8 cellular contexts compared by ENCODE assay signal in genomic region chr12:2890388-2891239, GRCh38. TPM values are rescaled to one million over a fixed set of nuclear protein-coding genes. Genes with fewer than 3 reads are reported as not detected.
DNase-seq lines count a peak whose midpoint lies in the region; ATAC-seq and TF ChIP-seq lines count a peak whose summit lies in the region.

Gene TULP3 (plus strand): TSS chr12:2890891. CDS start chr12:2890948, 57 bp downstream.

- peak; percentile 76 for TF ChIP-seq POLR2A in right lobe of liver (IDR thresholded peaks at IDR 0.05)

- H3K4me3 ChIP-seq in duodenal mucosa (ENCODE audit: low read depth in 1 of 2, low read length in 2 of 2) (peak within 1 kb of the TSS; percentile 88 to 96), right lobe of liver (peak within 1 kb of the TSS; percentile 72 to 97 (median 95))

- WGBS in right lobe of liver (ENCODE audit: insufficient coverage, low coverage, low lambda C conversion rate, missing lambda C conversion rate) = 0% methylated on average over 9 of the region's 83 CpGs

- H3K27me3 Mint-ChIP-seq in CD14-positive monocyte (ENCODE audit: low read depth in 3 of 3) = peaks cover 4 to 13% (median 11%) of the 10 kb centered on the region in 3 donors
- H3K27me3 Mint-ChIP-seq in activated CD4-positive, alpha-beta memory T cell treated with anti-CD3 and anti-CD28 coated beads for 36 hours = no peaks in the 10 kb centered on the region

- DNase-seq in CD14-positive monocyte (ENCODE audit: low spot score) (peak; percentile 97), NCI-H748 treated with DMSO at 0.1 percent for 48 hours (lab: John Stamatoyannopoulos, UW) (peak; percentile 83), right lobe of liver (peak; percentile 99)
- peak; percentile 99 for DNase-seq in activated CD4-positive, alpha-beta memory T cell treated with anti-CD3 and anti-CD28 coated beads for 36 hours
- DNase-seq in stimulated activated CD4-positive, alpha-beta T cell treated with anti-CD3 and anti-CD28 coated beads, Interleukin-4, amount 100 ng/mL, for 4 hours = peak; percentile 97

- no peaks in the 10 kb centered on the region for H3K9me3 ChIP-seq in duodenal mucosa (ENCODE audit: control insufficient read depth in 1 of 2, low read length in 2 of 2)
- H3K9me3 ChIP-seq in right lobe of liver = no peaks in the 10 kb centered on the region

- TF ChIP-seq CTCF in CD14-positive monocyte (IDR thresholded peaks at IDR 0.05) (peak; percentile 11), right lobe of liver (IDR thresholded peaks at IDR 0.05) (peak in 1 of 4 donors; percentile 13)

- H3K36me3 ChIP-seq in duodenal mucosa (ENCODE audit: control insufficient read depth in 1 of 2, insufficient read depth in 2 of 2, low read length in 2 of 2) (no peaks in the 10 kb centered on the region), right lobe of liver (no peaks in the 10 kb centered on the region)

- CTCF ChIA-PET in activated CD4-positive, alpha-beta memory T cell treated with anti-CD3 and anti-CD28 coated beads for 36 hours (lab: Charles Lee) = interaction anchor here (0.6 to 3.2 kb wide), 8 partner anchors 12 to 227 kb away, joined by 3 to 10 read pairs (median 5); partner anchors contain the start of genes FOXM1 and RHNO1

- peak; percentile 97 for ATAC-seq in GM19372 (IDR thresholded peaks at IDR 0.05; ENCODE audit: low read depth, unreplicated experiment)
- peak; percentile 76 for ATAC-seq in HG03558 (IDR thresholded peaks at IDR 0.05; ENCODE audit: extremely low read depth, unreplicated experiment)
- ATAC-seq in right lobe of liver = peak; percentile 93 to 99 (median 98)

- peaks cover 15 to 18% of the 10 kb centered on the region in 2 donors for H3K36me3 Mint-ChIP-seq in CD14-positive monocyte
- H3K36me3 Mint-ChIP-seq in activated CD4-positive, alpha-beta memory T cell treated with anti-CD3 and anti-CD28 coated beads for 36 hours = peaks cover 17% of the 10 kb centered on the region

- peak within 1 kb of the TSS; percentile 95 to 96 for H3K4me3 Mint-ChIP-seq in CD14-positive monocyte
- H3K4me3 Mint-ChIP-seq in activated CD4-positive, alpha-beta memory T cell treated with anti-CD3 and anti-CD28 coated beads for 36 hours = peak within 1 kb of the TSS; percentile 80

- POLR2A ChIA-PET in activated CD4-positive, alpha-beta memory T cell treated with anti-CD3 and anti-CD28 coated beads for 36 hours (lab: Charles Lee) = interaction anchor here (1.2 to 2.1 kb wide), 3 partner anchors 10 to 23 kb away, joined by 5 to 6 read pairs (median 6); partner anchors contain the start of genes FOXM1 and RHNO1

- intact Hi-C loops in CD14-positive monocyte (cut with micrococcal nuclease) (loop anchor here in 1 of 2 donors (2.0 kb wide), 1 partner anchor 14 kb away; the partner anchor contains the start of genes FOXM1 and RHNO1), right lobe of liver (cut with DNase I) (no loop called here)
- intact Hi-C loops in activated CD4-positive, alpha-beta memory T cell treated with anti-CD3 and anti-CD28 coated beads for 36 hours (cut with micrococcal nuclease) = loop anchor here (1.0 kb wide), 2 partner anchors 13 to 78 kb away; partner anchors contain the start of genes FOXM1, ITFG2 and RHNO1

- H3K9ac ChIP-seq in duodenal mucosa (ENCODE audit: low read depth in 1 of 2, low read length in 2 of 2) = peak within 1 kb of the TSS; percentile 70 to 86

- peak within 1 kb of the TSS; percentile 86 for H3K27ac ChIP-seq in duodenal mucosa (ENCODE audit: low read depth, low read length)
- H3K27ac ChIP-seq in right lobe of liver = peak within 1 kb of the TSS; percentile 89 to 98 (median 91)

- peaks cover 13% of the 10 kb centered on the region for H3K4me1 Mint-ChIP-seq in CD14-positive monocyte
- peaks cover 32% of the 10 kb centered on the region for H3K4me1 Mint-ChIP-seq in activated CD4-positive, alpha-beta memory T cell treated with anti-CD3 and anti-CD28 coated beads for 36 hours (ENCODE audit: low read depth)

- peak within 1 kb of the TSS; percentile 59 to 91 (median 77) for H3K27ac Mint-ChIP-seq in CD14-positive monocyte
- peak within 1 kb of the TSS; percentile 86 for H3K27ac Mint-ChIP-seq in activated CD4-positive, alpha-beta memory T cell treated with anti-CD3 and anti-CD28 coated beads for 36 hours

- H3K4me1 ChIP-seq in duodenal mucosa (ENCODE audit: control insufficient read depth in 1 of 2, insufficient read depth in 2 of 2, low read length in 2 of 2) (peaks cover 0 to 12% of the 10 kb centered on the region in 2 donors), right lobe of liver (no peaks in the 10 kb centered on the region)

- no peaks in the 10 kb centered on the region for H3K9me3 Mint-ChIP-seq in CD14-positive monocyte
- no peaks in the 10 kb centered on the region for H3K9me3 Mint-ChIP-seq in activated CD4-positive, alpha-beta memory T cell treated with anti-CD3 and anti-CD28 coated beads for 36 hours

- H3K27me3 ChIP-seq in duodenal mucosa (ENCODE audit: control insufficient read depth in 1 of 2, insufficient read depth in 2 of 2, low read length in 2 of 2) (no peaks in the 10 kb centered on the region), right lobe of liver (no peaks in the 10 kb centered on the region)

RNA-seq across cellular contexts. Expression of gene TULP3, which starts in this region (rescaled TPM):
- polyA plus RNA-seq in CD14-positive monocyte = 1 to 10 TPM; 1.7 to 2.3 TPM
- 1 to 10 TPM; 5.5 to 6.5 TPM for total RNA-seq in activated CD4-positive, alpha-beta memory T cell treated with anti-CD3 and anti-CD28 coated beads for 36 hours
- total RNA-seq in right lobe of liver = 10 to 100 TPM in 1 of 6 experiments, 1 to 10 TPM in 5; 2.4 to 12.6 (median 5.4) TPM

Comparison
In these comparisons a context has a peak if more than half of its experiments do, and no peak if none do; other contexts are left out.
1. Peak in every context shown above with its lines: DNase-seq, ATAC-seq, H3K4me3 ChIP-seq and H3K27ac ChIP-seq.